Comparison of ENCODE assay signal across 8 cellular contexts in genomic region chr13:113489549-113490495, GRCh38. TPM values are rescaled to one million over a fixed set of nuclear protein-coding genes. Genes with fewer than 3 reads are reported as not detected.
DNase-seq lines count a peak whose midpoint lies in the region; ATAC-seq and TF ChIP-seq lines count a peak whose summit lies in the region.

No MANE protein-coding gene starts in this region.

- H3K9me3 ChIP-seq in neutrophil: no peaks in the 10 kb centered on the region

- H3K36me3 ChIP-seq in neutrophil (peaks cover 1% of the 10 kb centered on the region), urinary bladder (ENCODE audit: insufficient read depth) (no peaks in the 10 kb centered on the region)

- peak overlapping the region; percentile 94 for H3K4me3 Mint-ChIP-seq in activated T-cell treated with anti-CD3 and anti-CD28 coated beads, Interleukin-2, amount 50 U/mL, for 24 hours

- H3K36me3 Mint-ChIP-seq in activated T-cell treated with anti-CD3 and anti-CD28 coated beads, Interleukin-2, amount 50 U/mL, for 24 hours (ENCODE audit: low read depth): peaks cover 31% of the 10 kb centered on the region

- H3K4me3 ChIP-seq in fibroblast of villous mesenchyme (ENCODE audit: low read depth, low read length): peak overlapping the region; percentile 91
- peak overlapping the region; percentile 88 to 99 for H3K4me3 ChIP-seq in neutrophil (ENCODE audit: low read depth in 1 of 2, low read length in 1 of 2)
- peak overlapping the region; percentile 90 for H3K4me3 ChIP-seq in urinary bladder (ENCODE audit: low read depth, low read length)

- 3% methylated on average over 54 of the region's 54 CpGs for WGBS in urinary bladder

- no peaks in the 10 kb centered on the region for H3K27me3 Mint-ChIP-seq in activated T-cell treated with anti-CD3 and anti-CD28 coated beads, Interleukin-2, amount 50 U/mL, for 24 hours

- peaks cover 8% of the 10 kb centered on the region for H3K27me3 ChIP-seq in neutrophil

- no peaks in the 10 kb centered on the region for H3K9me3 Mint-ChIP-seq in activated T-cell treated with anti-CD3 and anti-CD28 coated beads, Interleukin-2, amount 50 U/mL, for 24 hours

- H3K27ac Mint-ChIP-seq in activated T-cell treated with anti-CD3 and anti-CD28 coated beads, Interleukin-2, amount 50 U/mL, for 24 hours: peak overlapping the region; percentile 93

- H3K27ac ChIP-seq in neutrophil (peak overlapping the region; percentile 98), urinary bladder (ENCODE audit: low read depth) (peak overlapping the region; percentile 82)

- peak; percentile 20 for ATAC-seq in HG03025 (IDR thresholded peaks at IDR 0.05; ENCODE audit: low FRiP score, unreplicated experiment)

- H3K4me1 ChIP-seq in neutrophil (ENCODE audit: control insufficient read depth in 1 of 2, insufficient read depth in 1 of 2, low read depth in 1 of 2, low read length in 1 of 2) (peaks cover 53 to 54% of the 10 kb centered on the region in 2 experiments), urinary bladder (ENCODE audit: insufficient read depth) (no peaks in the 10 kb centered on the region)

- TF ChIP-seq CTCF in fibroblast of villous mesenchyme (IDR thresholded peaks at IDR 0.05; ENCODE audit: insufficient read depth, low read depth, low read length) (no peak), neutrophil (IDR thresholded peaks at IDR 0.05) (no peak)

- H3K4me1 Mint-ChIP-seq in activated T-cell treated with anti-CD3 and anti-CD28 coated beads, Interleukin-2, amount 50 U/mL, for 24 hours (ENCODE audit: low read depth): peaks cover 61% of the 10 kb centered on the region

- peak; percentile 32 for DNase-seq in activated gamma-delta T cell treated with Interleukin-2 at 50 U/mL for 16 hours
- DNase-seq in activated gamma-delta T cell (lab: John Stamatoyannopoulos, UW): no peak
- DNase-seq in NCI-H526 (lab: John Stamatoyannopoulos, UW): peak; percentile 18 to 75
- peak; percentile 72 for DNase-seq in activated T-cell treated with anti-CD3 and anti-CD28 coated beads, Interleukin-2, amount 50 U/mL, for 24 hours
- DNase-seq in fibroblast of villous mesenchyme (ENCODE audit: low read depth): peak; percentile 60

RNA-seq across cellular contexts. Expression of gene DCUN1D2, which starts 0.7 kb away (rescaled TPM):
- 9.7 and 13.4 TPM in 2 replicates for total RNA-seq in fibroblast of villous mesenchyme
- 21.3 TPM for total RNA-seq in urinary bladder
- 14.7 TPM for polyA plus RNA-seq in urinary bladder

RNA-seq across cellular contexts. Expression of gene ADPRHL1, which starts 36.5 kb away (rescaled TPM):
- total RNA-seq in fibroblast of villous mesenchyme: 1.3 and 2.9 TPM in 2 replicates
- total RNA-seq in urinary bladder: 6.0 TPM
- 2.6 TPM for polyA plus RNA-seq in urinary bladder
